23 cellular contexts compared by ENCODE assay signal in the genomic region with DNA sequence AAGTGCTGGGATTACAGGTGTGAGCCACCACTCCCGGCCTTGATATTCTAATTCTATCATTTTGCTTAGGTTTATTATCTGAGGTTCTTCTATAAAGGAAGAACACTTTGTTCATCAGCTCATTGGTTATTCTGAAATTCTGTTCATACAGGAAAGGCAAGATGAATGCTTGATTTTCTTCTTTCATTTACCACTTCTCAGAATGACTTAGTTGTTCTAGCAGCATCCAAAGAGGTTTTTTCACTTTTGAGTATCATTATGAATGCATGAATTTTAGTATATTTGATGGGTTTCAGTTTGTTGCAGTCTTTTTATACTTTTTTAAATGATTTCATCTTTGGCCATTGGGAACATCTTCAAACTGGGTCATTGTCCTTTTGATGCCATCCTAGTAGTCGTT. TPM values are rescaled to one million over a fixed set of nuclear protein-coding genes. Genes with fewer than 3 reads are reported as not detected.
A peak's percentile ranks its signal among the peaks of the same experiment; 100 is the strongest.
DNase-seq lines count a peak whose midpoint lies in the region; ATAC-seq, FAIRE-seq and TF ChIP-seq lines count a peak whose summit lies in the region.
"Had no signal": no experiment of that assay in that cellular context is flagged by ENCODE, and none has a peak within 500 bp of the region (broad histone marks: within the 10 kb centered on the region; RNA-seq: fewer than 3 reads in every experiment).

No MANE protein-coding gene starts in this region.

- DNase-seq in activated CD4-positive, alpha-beta T cell treated with anti-CD3 and anti-CD28 coated beads, Interleukin-2, amount 10 ng/mL, durations not matched to agents 24 days and 14 days: no peak
- no peak for DNase-seq in activated CD4-positive, alpha-beta T cell treated with anti-CD3 and anti-CD28 coated beads for 1 hour
- DNase-seq in CD4-positive, alpha-beta memory T cell: no peak
- DNase-seq in T-helper 17 cell (no peak), endothelial cell of umbilical vein (ENCODE audit: low read depth, low spot score) (peak; percentile 4), hypothalamus (lab: John Stamatoyannopoulos, UW) (no peak), NCI-H82 (lab: John Stamatoyannopoulos, UW) (no peak), activated gamma-delta T cell (lab: John Stamatoyannopoulos, UW) (no peak)
- DNase-seq: activated CD4-positive, alpha-beta T cell treated with anti-CD3 and anti-CD28 coated beads, Interleukin-2, amount 10 ng/mL, durations not matched to agents 7 days and 5 days; AML-193; body of pancreas; cerebellar nuclear complex; COR-L47; DMS79; heart right ventricle; IMR-90; left colon; NCI-H1092; NCI-H1930; NCI-H2227 treated with DMSO at 0.1 percent for 48 hours; occipital lobe; RPMI8226; upper lobe of left lung had no signal

- no peak overlapping the region for H3K4me2 ChIP-seq in endothelial cell of umbilical vein (ENCODE audit: insufficient read depth, low read length)

- FAIRE-seq in endothelial cell of umbilical vein (lab: Jason Lieb, UNC): no peak

- dilution Hi-C loops in endothelial cell of umbilical vein (cut with MboI; ENCODE audit: extremely low pct_ligation_motif_present, low sequenced_read_pairs): no loop called here

- H3K79me2 ChIP-seq in endothelial cell of umbilical vein (ENCODE audit: control insufficient read depth, insufficient read depth, low read length): peaks cover 77% of the 10 kb centered on the region

- H3K27me3 Mint-ChIP-seq in activated CD4-positive, alpha-beta T cell treated with anti-CD3 and anti-CD28 coated beads, Interleukin-2, amount 10 ng/mL, durations not matched to agents 24 days and 14 days: no peaks in the 10 kb centered on the region
- no peaks in the 10 kb centered on the region for H3K27me3 Mint-ChIP-seq in CD4-positive, alpha-beta memory T cell
- no peaks in the 10 kb centered on the region for H3K27me3 Mint-ChIP-seq in T-helper 17 cell
- H3K27me3 Mint-ChIP-seq: activated CD4-positive, alpha-beta T cell treated with anti-CD3 and anti-CD28 coated beads, Interleukin-2, amount 10 ng/mL, durations not matched to agents 7 days and 5 days had no signal

- H3K36me3 ChIP-seq in CD4-positive, alpha-beta memory T cell (ENCODE audit: insufficient read depth, low read length): peaks cover 8% of the 10 kb centered on the region
- peaks cover 0 to 2% of the 10 kb centered on the region in 2 experiments for H3K36me3 ChIP-seq in endothelial cell of umbilical vein (ENCODE audit: control insufficient read depth in 2 of 2, extremely low read depth in 1 of 2, insufficient read depth in 2 of 2, low read length in 2 of 2)

- peak; percentile 35 for ATAC-seq in T-helper 17 cell
- ATAC-seq: body of pancreas, heart right ventricle, left colon had no signal

- CTCF ChIA-PET in CD4-positive, alpha-beta memory T cell (lab: Charles Lee; ENCODE audit: partially characterized antibody): no interaction called here
- CTCF ChIA-PET in endothelial cell of umbilical vein (lab: Charles Lee): interaction anchor here (1.2 to 2.6 kb wide), 4 partner anchors 8 to 22 kb away, joined by 3 to 6 read pairs (median 4); no protein-coding TSS in a partner anchor

- no peak overlapping the region for H3K27ac ChIP-seq in CD4-positive, alpha-beta memory T cell (ENCODE audit: low read depth, low read length)
- no peak overlapping the region for H3K27ac ChIP-seq in endothelial cell of umbilical vein (ENCODE audit: insufficient read depth, low read depth, low read length)
- H3K27ac ChIP-seq: body of pancreas, heart right ventricle, upper lobe of left lung had no signal

- intact Hi-C loops in activated CD4-positive, alpha-beta T cell treated with anti-CD3 and anti-CD28 coated beads, Interleukin-2, amount 10 ng/mL, durations not matched to agents 24 days and 14 days (cut with micrococcal nuclease): loop anchor here (1.0 to 5.0 kb wide), 2 partner anchors 33 to 60 kb away; no protein-coding TSS in a partner anchor
- intact Hi-C loops in CD4-positive, alpha-beta memory T cell (cut with micrococcal nuclease): no loop called here
- intact Hi-C loops in endothelial cell of umbilical vein (cut with micrococcal nuclease): no loop called here

- no TSS peak for BruUV-seq in endothelial cell of umbilical vein (replicated peaks; lab: Mats Ljungman, UMichigan)

- H2AFZ ChIP-seq in endothelial cell of umbilical vein (ENCODE audit: low read depth, low read length): no peak overlapping the region

- POLR2A ChIA-PET in CD4-positive, alpha-beta memory T cell (lab: Charles Lee; ENCODE audit: partially characterized antibody): interaction anchor here (1.2 to 1.5 kb wide), 2 partner anchors 9 kb away, joined by 3 read pairs; no protein-coding TSS in a partner anchor
- POLR2A ChIA-PET in endothelial cell of umbilical vein (lab: Charles Lee): no interaction called here

- no peaks in the 10 kb centered on the region for H3K9me1 ChIP-seq in endothelial cell of umbilical vein (replicated peaks; ENCODE audit: control insufficient read depth, extremely low read depth, insufficient read depth, low read length)

- peak overlapping the region; percentile 80 for H3K27ac Mint-ChIP-seq in activated CD4-positive, alpha-beta T cell treated with anti-CD3 and anti-CD28 coated beads, Interleukin-2, amount 10 ng/mL, durations not matched to agents 24 days and 14 days
- peak overlapping the region in 6 of 7 donors; percentile 4 to 73 (median 51) for H3K27ac Mint-ChIP-seq in CD4-positive, alpha-beta memory T cell
- H3K27ac Mint-ChIP-seq in T-helper 17 cell: peak overlapping the region; percentile 81
- H3K27ac Mint-ChIP-seq: activated CD4-positive, alpha-beta T cell treated with anti-CD3 and anti-CD28 coated beads, Interleukin-2, amount 10 ng/mL, durations not matched to agents 7 days and 5 days had no signal

- peaks cover 38% of the 10 kb centered on the region for H3K4me1 ChIP-seq in CD4-positive, alpha-beta memory T cell (ENCODE audit: insufficient read depth, low read length)
- no peaks in the 10 kb centered on the region for H3K4me1 ChIP-seq in endothelial cell of umbilical vein (ENCODE audit: control insufficient read depth, extremely low read depth, insufficient read depth, low read length)
- H3K4me1 ChIP-seq: body of pancreas had no signal

- peaks cover 43% of the 10 kb centered on the region for H3K4me1 Mint-ChIP-seq in activated CD4-positive, alpha-beta T cell treated with anti-CD3 and anti-CD28 coated beads, Interleukin-2, amount 10 ng/mL, durations not matched to agents 24 days and 14 days
- H3K4me1 Mint-ChIP-seq in CD4-positive, alpha-beta memory T cell: peaks cover 36 to 57% (median 43%) of the 10 kb centered on the region in 4 donors
- peaks cover 31% of the 10 kb centered on the region for H3K4me1 Mint-ChIP-seq in T-helper 17 cell

- TF ChIP-seq CTCF in endothelial cell of umbilical vein (IDR thresholded peaks at IDR 0.05; ENCODE audit: extremely low read depth in 1 of 2, insufficient read depth in 1 of 2, low read depth in 1 of 2, low read length in 2 of 2): no peak

- H3K4me3 ChIP-seq in CD4-positive, alpha-beta memory T cell (ENCODE audit: low read length in 2 of 2): no peak overlapping the region
- no peak overlapping the region for H3K4me3 ChIP-seq in endothelial cell of umbilical vein (replicated peaks in 1 of 3; ENCODE audit: insufficient read depth in 1 of 3, low read depth in 1 of 3, low read length in 3 of 3)
- H3K4me3 ChIP-seq: body of pancreas, heart right ventricle, upper lobe of left lung had no signal

- no peaks in the 10 kb centered on the region for H3K9me3 ChIP-seq in CD4-positive, alpha-beta memory T cell (ENCODE audit: control insufficient read depth in 1 of 2, low read length in 2 of 2)
- H3K9me3 ChIP-seq in T-helper 17 cell (ENCODE audit: control insufficient read depth, low read length, poor library complexity, severe bottlenecking) (no peaks in the 10 kb centered on the region), endothelial cell of umbilical vein (replicated peaks; ENCODE audit: control insufficient read depth, insufficient read depth, low read length) (no peaks in the 10 kb centered on the region)
- H3K9me3 ChIP-seq: body of pancreas, heart right ventricle, upper lobe of left lung had no signal

- TF ChIP-seq POLR2A in endothelial cell of umbilical vein (IDR thresholded peaks at IDR 0.05; ENCODE audit: low read depth, low read length): no peak

- H4K20me1 ChIP-seq in endothelial cell of umbilical vein (replicated peaks; ENCODE audit: control insufficient read depth, extremely low read depth, insufficient read depth, low read length): peaks cover 4% of the 10 kb centered on the region

- H3K27me3 ChIP-seq in CD4-positive, alpha-beta memory T cell (ENCODE audit: insufficient read depth, low read length): no peaks in the 10 kb centered on the region
- no peaks in the 10 kb centered on the region for H3K27me3 ChIP-seq in endothelial cell of umbilical vein (ENCODE audit: control insufficient read depth in 2 of 2, insufficient read depth in 2 of 2, low read length in 2 of 2)
- H3K27me3 ChIP-seq: body of pancreas, heart right ventricle, upper lobe of left lung had no signal

- H3K9me3 Mint-ChIP-seq in activated CD4-positive, alpha-beta T cell treated with anti-CD3 and anti-CD28 coated beads, Interleukin-2, amount 10 ng/mL, durations not matched to agents 24 days and 14 days: peaks cover 4% of the 10 kb centered on the region
- peaks cover 0 to 9% (median under 1%) of the 10 kb centered on the region in 8 donors for H3K9me3 Mint-ChIP-seq in CD4-positive, alpha-beta memory T cell

- H3K4me3 Mint-ChIP-seq in activated CD4-positive, alpha-beta T cell treated with anti-CD3 and anti-CD28 coated beads, Interleukin-2, amount 10 ng/mL, durations not matched to agents 24 days and 14 days: peak overlapping the region; percentile 49
- peak overlapping the region in 3 of 8 donors; percentile 11 to 41 (median 21) for H3K4me3 Mint-ChIP-seq in CD4-positive, alpha-beta memory T cell
- no peak overlapping the region for H3K4me3 Mint-ChIP-seq in T-helper 17 cell
- H3K4me3 Mint-ChIP-seq: activated CD4-positive, alpha-beta T cell treated with anti-CD3 and anti-CD28 coated beads, Interleukin-2, amount 10 ng/mL, durations not matched to agents 7 days and 5 days had no signal

- H3K36me3 Mint-ChIP-seq in activated CD4-positive, alpha-beta T cell treated with anti-CD3 and anti-CD28 coated beads, Interleukin-2, amount 10 ng/mL, durations not matched to agents 24 days and 14 days (ENCODE audit: low read depth): peaks cover 54% of the 10 kb centered on the region
- H3K36me3 Mint-ChIP-seq in CD4-positive, alpha-beta memory T cell: peaks cover 46 to 47% of the 10 kb centered on the region in 2 donors
- H3K36me3 Mint-ChIP-seq in T-helper 17 cell (ENCODE audit: low read depth): peaks cover 5% of the 10 kb centered on the region

- H3K9ac ChIP-seq in endothelial cell of umbilical vein (replicated peaks; ENCODE audit: extremely low read depth, insufficient read depth, low read length): no peak overlapping the region

RNA-seq across cellular contexts. Expression of a gene that starts 51.8 kb away (rescaled TPM):
- 32.9 and 35.1 TPM in 2 replicates for total RNA-seq in activated CD4-positive, alpha-beta T cell treated with anti-CD3 and anti-CD28 coated beads, Interleukin-2, amount 10 ng/mL, durations not matched to agents 24 days and 14 days
- 10 to 100 TPM; 54.9 to 60.9 TPM for total RNA-seq in CD4-positive, alpha-beta memory T cell
- 10 to 100 TPM; 11.1 to 22.2 TPM for polyA plus RNA-seq in CD4-positive, alpha-beta memory T cell
- total RNA-seq in T-helper 17 cell (10 to 100 TPM; 41.3 to 41.8 TPM), endothelial cell of umbilical vein (42.4 and 42.6 TPM in 2 replicates)
- polyA plus RNA-seq in endothelial cell of umbilical vein: 22.3 and 27.6 TPM in 2 replicates
- 11.6 and 12.2 TPM in 2 replicates for polyA plus RNA-seq in endothelial cell of umbilical vein (2011; cell fraction: cytosol; rRNA removed)
- 36.1 and 37.2 TPM in 2 replicates for polyA plus RNA-seq in endothelial cell of umbilical vein (2011; cell fraction: nucleus; rRNA removed)
- 21.6 and 22.0 TPM in 2 replicates for polyA plus RNA-seq in endothelial cell of umbilical vein (2012)
- 178 and 253 TPM in 2 replicates for polyA minus RNA-seq in endothelial cell of umbilical vein
- 34.3 TPM for polyA minus RNA-seq in endothelial cell of umbilical vein (2011; cell fraction: cytosol; rRNA and poly(A)+ RNA removed)
- polyA minus RNA-seq in endothelial cell of umbilical vein (2011; cell fraction: nucleus; rRNA and poly(A)+ RNA removed): 86.1 and 106 TPM in 2 replicates
